In the genomic region with DNA sequence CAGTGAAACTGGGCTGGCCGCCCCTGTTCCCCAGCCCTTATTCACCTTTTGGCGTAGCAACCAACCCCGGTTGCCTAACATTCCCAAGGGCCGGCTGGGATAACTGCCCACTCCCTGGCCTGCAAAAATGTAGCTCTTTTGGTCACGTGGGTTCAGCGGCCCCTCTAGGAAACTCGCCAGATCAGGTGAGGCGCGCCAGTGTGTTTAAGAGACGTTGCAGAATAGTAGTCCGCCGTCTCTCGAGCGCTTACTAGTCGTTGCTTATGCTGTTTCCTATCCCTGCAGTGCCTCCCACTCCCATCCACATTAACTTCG, we compare ENCODE assay signal across 1 cellular context.
TF ChIP-seq lines count a peak whose summit lies in the region.

No MANE protein-coding gene starts in this region.

TF ChIP-seq in WTC11, 78 proteins besides CTCF, POLR2A, EP300 and RAD21 (continued from another document):
- TF ChIP-seq, protein P1, sequence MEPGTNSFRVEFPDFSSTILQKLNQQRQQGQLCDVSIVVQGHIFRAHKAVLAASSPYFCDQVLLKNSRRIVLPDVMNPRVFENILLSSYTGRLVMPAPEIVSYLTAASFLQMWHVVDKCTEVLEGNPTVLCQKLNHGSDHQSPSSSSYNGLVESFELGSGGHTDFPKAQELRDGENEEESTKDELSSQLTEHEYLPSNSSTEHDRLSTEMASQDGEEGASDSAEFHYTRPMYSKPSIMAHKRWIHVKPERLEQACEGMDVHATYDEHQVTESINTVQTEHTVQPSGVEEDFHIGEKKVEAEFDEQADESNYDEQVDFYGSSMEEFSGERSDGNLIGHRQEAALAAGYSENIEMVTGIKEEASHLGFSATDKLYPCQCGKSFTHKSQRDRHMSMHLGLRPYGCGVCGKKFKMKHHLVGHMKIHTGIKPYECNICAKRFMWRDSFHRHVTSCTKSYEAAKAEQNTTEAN (CRISPR knock-in tag; IDR thresholded peaks at IDR 0.05): no peak
